9 cellular contexts compared by ENCODE assay signal in genomic region chr2:179020156-179020750, GRCh38. TPM values are rescaled to one million over a fixed set of nuclear protein-coding genes. Genes with fewer than 3 reads are reported as not detected.
DNase-seq lines count a peak whose midpoint lies in the region; ATAC-seq and TF ChIP-seq lines count a peak whose summit lies in the region.
"Had no signal": no experiment of that assay in that cellular context is flagged by ENCODE, and none has a peak within 500 bp of the region (broad histone marks: within the 10 kb centered on the region; RNA-seq: fewer than 3 reads in every experiment).

No MANE protein-coding gene starts in this region.

- no peak overlapping the region for H3K4me3 ChIP-seq in cardiac muscle cell
- H3K4me3 ChIP-seq: upper lobe of left lung had no signal

- H3K27ac ChIP-seq in cardiac muscle cell, result peak overlapping the region; percentile 76
- H3K27ac ChIP-seq: upper lobe of left lung had no signal

- intact Hi-C loops in Right ventricle myocardium inferior (cut with DNase I), result no loop called here

- TF ChIP-seq CTCF in cardiac muscle cell (IDR thresholded peaks at IDR 0.05; ENCODE audit: low read depth, low read length), result peak; percentile 23

- peaks cover 38% of the 10 kb centered on the region for H3K4me1 ChIP-seq in cardiac muscle cell (ENCODE audit: low read depth)
- H3K4me1 ChIP-seq: upper lobe of left lung had no signal

- H3K36me3 ChIP-seq in cardiac muscle cell, result peaks cover 4% of the 10 kb centered on the region
- H3K36me3 ChIP-seq: upper lobe of left lung had no signal

- DNase-seq in cardiac muscle cell (ENCODE audit: low read depth in 1 of 2, low spot score in 1 of 2) (peak; percentile 3 to 53), Right ventricle myocardium inferior (ENCODE audit: missing footprints) (no peak), NCI-H128 (lab: John Stamatoyannopoulos, UW; ENCODE audit: unreplicated experiment) (peak; percentile 41), fibroblast of peridontal ligament (ENCODE audit: extremely low read depth) (peak; percentile 2), activated gamma-delta T cell (lab: John Stamatoyannopoulos, UW) (no peak)
- DNase-seq in stimulated activated CD4-positive, alpha-beta T cell treated with anti-CD3 and anti-CD28 coated beads, Interleukin-1b, Interleukin-23, amount 100 ng/mL, for 48 hours, result peak; percentile 48

- H3K27me3 ChIP-seq in cardiac muscle cell, result no peaks in the 10 kb centered on the region
- H3K27me3 ChIP-seq: upper lobe of left lung had no signal

- ATAC-seq in Right ventricle myocardium inferior (no peak), HG02623 (IDR thresholded peaks at IDR 0.05; ENCODE audit: unreplicated experiment) (peak; percentile 49)
- peak; percentile 74 to 75 for ATAC-seq in activated CD4-positive, CD25-positive, alpha-beta regulatory T cell treated with anti-CD3 and anti-CD28 coated beads, Interleukin-2, amount 50 U/mL, for 24 hours

- no peaks in the 10 kb centered on the region for H3K9me3 ChIP-seq in cardiac muscle cell (ENCODE audit: low read depth)
- H3K9me3 ChIP-seq: upper lobe of left lung had no signal

RNA-seq across cellular contexts. Expression of gene CCDC141, which starts 29.7 kb away (rescaled TPM):
- total RNA-seq in cardiac muscle cell (95.5 and 213 TPM in 2 replicates), Right ventricle myocardium inferior (116 TPM)
- polyA plus RNA-seq in cardiac muscle cell, result 134 and 260 TPM in 2 replicates

Comparison
In these comparisons a context has a peak if more than half of its experiments do, and no peak if none do; other contexts are left out.
1. DNase-seq: peak in cardiac muscle cell (2 of 2), NCI-H128 (single experiment), fibroblast of peridontal ligament (single experiment) and stimulated activated CD4-positive, alpha-beta T cell treated with anti-CD3 and anti-CD28 coated beads, Interleukin-1b, Interleukin-23, amount 100 ng/mL, for 48 hours (single experiment); none in Right ventricle myocardium inferior (single experiment) and activated gamma-delta T cell (single experiment).